In the genomic region with DNA sequence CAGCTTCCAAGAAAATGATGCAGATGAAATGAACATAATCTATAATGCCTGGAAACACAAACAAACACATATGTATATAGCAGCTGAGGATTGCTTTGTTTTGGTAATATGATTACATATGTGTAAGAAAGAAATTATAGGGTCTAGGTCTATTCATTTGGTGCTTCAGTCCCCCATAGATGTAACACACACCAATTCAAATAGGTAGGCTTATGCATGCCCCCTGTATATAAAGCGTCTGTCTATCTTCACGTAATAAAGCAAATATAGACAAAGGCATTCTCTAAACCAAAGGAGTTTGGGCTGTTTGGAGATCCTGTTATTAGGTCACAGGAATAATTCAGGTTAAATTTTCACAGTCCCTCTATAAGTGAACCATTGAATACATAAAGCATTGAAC, we compare ENCODE assay signal across 17 cellular contexts.
"Had no signal": no experiment of that assay in that cellular context is flagged by ENCODE, and none has a peak within 500 bp of the region (broad histone marks: within the 10 kb centered on the region; RNA-seq: fewer than 3 reads in every experiment).

No MANE protein-coding gene starts in this region.

- H2AFZ ChIP-seq: neural progenitor cell had no signal

- H3K27ac Mint-ChIP-seq: endodermal cell, memory B cell, mesothelial cell of epicardium, natural killer cell, neural progenitor cell had no signal

- H3K9ac ChIP-seq: neural progenitor cell had no signal

- H3K4me2 ChIP-seq: neural progenitor cell had no signal

- H3K4me3 ChIP-seq: coronary artery, gastrocnemius medialis, heart right ventricle, neural progenitor cell had no signal

- H3K36me3 ChIP-seq: gastrocnemius medialis, heart right ventricle, neural progenitor cell had no signal

- H3K27ac ChIP-seq: coronary artery, gastrocnemius medialis, heart right ventricle, neural progenitor cell had no signal

- ATAC-seq: gastrocnemius medialis, heart right ventricle, natural killer cell had no signal

- H3K4me1 Mint-ChIP-seq: memory B cell, natural killer cell had no signal

- H3K4me1 ChIP-seq: neural progenitor cell had no signal

- H3K27me3 ChIP-seq: gastrocnemius medialis, heart right ventricle, neural progenitor cell had no signal

- H3K4me3 Mint-ChIP-seq: endodermal cell, memory B cell, mesothelial cell of epicardium, natural killer cell, neural progenitor cell had no signal

- H3K9me3 Mint-ChIP-seq: endodermal cell, mesothelial cell of epicardium, natural killer cell, neural progenitor cell had no signal

- H3K36me3 Mint-ChIP-seq: mesothelial cell of epicardium, natural killer cell, neural progenitor cell had no signal

- H3K9me3 ChIP-seq: gastrocnemius medialis had no signal

- DNase-seq: effector CD4-positive, alpha-beta T cell; endodermal cell; erythroblast; gastrocnemius medialis; heart right ventricle; hypothalamus; kidney glomerular epithelial cell; natural killer cell; nucleus accumbens; small intestine; stimulated activated CD4-positive, alpha-beta T cell treated with anti-CD3 and anti-CD28 coated beads, Interleukin-2, amount 100 ng/mL, for 48 hours; stimulated activated naive CD4-positive, alpha-beta T cell treated with Interleukin-2 at 50 U/mL for 16 hours; trophoblast cell had no signal

- H3K27me3 Mint-ChIP-seq: memory B cell had no signal
